ENCODE assay signal across 8 cellular contexts in the genomic region with DNA sequence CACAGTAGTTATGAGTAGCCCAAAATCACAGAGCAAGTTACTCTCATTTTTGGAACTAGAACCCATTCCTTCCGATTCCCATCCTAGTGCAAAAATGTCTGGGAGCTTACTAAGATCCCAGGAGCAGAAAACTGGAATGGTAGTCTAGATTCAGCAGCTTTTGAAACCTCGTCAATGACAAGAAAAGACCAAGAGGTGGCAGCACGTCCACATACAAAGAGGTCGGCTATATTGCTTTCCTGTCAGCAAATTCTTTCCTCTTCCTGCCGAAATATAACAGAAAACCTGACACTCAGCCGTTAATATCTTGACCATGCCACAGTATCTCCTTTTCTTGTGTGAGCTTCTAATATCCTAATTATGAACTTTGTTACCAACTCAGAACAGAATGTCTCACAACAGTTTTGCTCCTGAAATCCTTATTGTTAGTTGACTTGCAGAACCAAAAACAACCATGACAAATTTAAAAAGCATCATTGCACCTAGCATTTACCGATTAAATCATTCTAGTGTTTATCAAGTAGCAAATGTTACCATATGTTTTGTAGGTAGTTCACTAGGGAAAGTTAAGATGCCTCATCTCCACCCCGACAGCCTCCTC.
DNase-seq lines count a peak whose midpoint lies in the region; ATAC-seq and TF ChIP-seq lines count a peak whose summit lies in the region.

No MANE protein-coding gene starts in this region.

- no peaks in the 10 kb centered on the region for H3K36me3 ChIP-seq in right lobe of liver

- no peak for TF ChIP-seq POLR2A in right lobe of liver (IDR thresholded peaks at IDR 0.05)

- no peak overlapping the region for H3K4me3 ChIP-seq in right lobe of liver

- no peaks in the 10 kb centered on the region for H3K4me1 ChIP-seq in right lobe of liver

- peak; percentile 69 for ATAC-seq in GM18517 (IDR thresholded peaks at IDR 0.05; ENCODE audit: unreplicated experiment)
- ATAC-seq in right lobe of liver, result peak; percentile 87 to 93 (median 88)
- no peak for ATAC-seq in GM21528 (IDR thresholded peaks at IDR 0.05; ENCODE audit: low FRiP score, unreplicated experiment)

- WGBS in right lobe of liver (ENCODE audit: insufficient coverage, low coverage, low lambda C conversion rate, missing lambda C conversion rate), result 12% methylated on average over 8 of the region's 8 CpGs

- no peak overlapping the region for H3K27ac ChIP-seq in right lobe of liver

- intact Hi-C loops in right lobe of liver (cut with DNase I), result loop anchor here (10.0 kb wide), 2 partner anchors 283 to 403 kb away; no protein-coding TSS in a partner anchor

- peak; percentile 66 to 79 (median 72) for TF ChIP-seq CTCF in right lobe of liver (IDR thresholded peaks at IDR 0.05)

- in situ Hi-C loops in KBM-7 (cut with MboI; ENCODE audit: low pct_unique_long_range_greater_than_20kb, low sequenced_read_pairs), result loop anchor here (25.0 kb wide), 1 partner anchor 396 kb away; a partner anchor contains a TSS

- H3K9me3 ChIP-seq in right lobe of liver, result no peaks in the 10 kb centered on the region

- DNase-seq in CMK (ENCODE audit: low read depth) (peak; percentile 4), KBM-7 (peak; percentile 55), RPMI7951 (ENCODE audit: low read depth) (peak; percentile 46), dermis blood vessel endothelial cell (peak; percentile 79), right lobe of liver (peak in 1 of 3 donors; percentile 52), ureter (ENCODE audit: low spot score) (peak; percentile 53)

- no peaks in the 10 kb centered on the region for H3K27me3 ChIP-seq in right lobe of liver
